8 cellular contexts compared by ENCODE assay signal in genomic region chr6:69867075-69867911, GRCh38. TPM values are rescaled to one million over a fixed set of nuclear protein-coding genes. Genes with fewer than 3 reads are reported as not detected.
DNase-seq lines count a peak whose midpoint lies in the region; ATAC-seq and TF ChIP-seq lines count a peak whose summit lies in the region.

No MANE protein-coding gene starts in this region.

- ATAC-seq in GM18511 (IDR thresholded peaks at IDR 0.05; ENCODE audit: unreplicated experiment) (peak; percentile 60), HG03025 (IDR thresholded peaks at IDR 0.05; ENCODE audit: low FRiP score, unreplicated experiment) (peak; percentile 80)
- ATAC-seq in naive thymus-derived CD8-positive, alpha-beta T cell, result peak; percentile 77 to 82

- H3K4me1 ChIP-seq in esophagus (ENCODE audit: control insufficient read depth in 2 of 2, insufficient read depth in 2 of 2, low read length in 1 of 2), result peaks cover 3 to 6% of the 10 kb centered on the region in 2 donors

- H3K4me3 Mint-ChIP-seq in naive thymus-derived CD8-positive, alpha-beta T cell, result peak overlapping the region; percentile 82 to 98 (median 90)
- peak overlapping the region; percentile 88 for H3K4me3 Mint-ChIP-seq in stimulated activated naive CD8-positive, alpha-beta T cell treated with anti-CD3 and anti-CD28 coated beads, Interleukin-15, Interleukin-2, amounts not matched to agents 100 ng/mL and 50 ng/mL, for 24 hours

- no peaks in the 10 kb centered on the region for H3K27me3 ChIP-seq in esophagus (ENCODE audit: control insufficient read depth in 1 of 2, insufficient read depth in 2 of 2, low read length in 2 of 2)

- H3K27ac ChIP-seq in 22Rv1, result no peak overlapping the region
- no peak overlapping the region for H3K27ac ChIP-seq in esophagus (ENCODE audit: low read depth in 2 of 2, low read length in 1 of 2)

- peak; percentile 57 for TF ChIP-seq CTCF in 22Rv1 (IDR thresholded peaks at IDR 0.05)

- peaks cover 0 to 1% (median 0%) of the 10 kb centered on the region in 3 donors for H3K36me3 Mint-ChIP-seq in naive thymus-derived CD8-positive, alpha-beta T cell
- H3K36me3 Mint-ChIP-seq in stimulated activated naive CD8-positive, alpha-beta T cell treated with anti-CD3 and anti-CD28 coated beads, Interleukin-15, Interleukin-2, amounts not matched to agents 100 ng/mL and 50 ng/mL, for 24 hours (ENCODE audit: low read depth), result no peaks in the 10 kb centered on the region

- H3K27ac Mint-ChIP-seq in naive thymus-derived CD8-positive, alpha-beta T cell, result peak overlapping the region in 9 of 10 donors; percentile 1 to 88 (median 74)
- H3K27ac Mint-ChIP-seq in stimulated activated naive CD8-positive, alpha-beta T cell treated with anti-CD3 and anti-CD28 coated beads, Interleukin-15, Interleukin-2, amounts not matched to agents 100 ng/mL and 50 ng/mL, for 24 hours, result peak overlapping the region; percentile 89

- peak; percentile 52 for DNase-seq in NCI-H526 treated with DMSO at 0.1 percent for 48 hours (lab: John Stamatoyannopoulos, UW)
- peak; percentile 69 for DNase-seq in activated CD8-positive, alpha-beta memory T cell treated with anti-CD3 and anti-CD28 coated beads, Interleukin-2, amount 50 U/mL, for 4 hours
- peak; percentile 42 to 79 (median 60) for DNase-seq in naive thymus-derived CD8-positive, alpha-beta T cell

- H3K36me3 ChIP-seq in esophagus (ENCODE audit: control insufficient read depth in 2 of 2, insufficient read depth in 2 of 2, low read length in 1 of 2), result no peaks in the 10 kb centered on the region

- WGBS in esophagus, 2 donors, result 1% methylated on average over 72 to 82 of the region's 82 CpGs

- no peaks in the 10 kb centered on the region for H3K9me3 ChIP-seq in esophagus (ENCODE audit: control insufficient read depth in 2 of 2, insufficient read depth in 1 of 2, low read depth in 1 of 2, low read length in 1 of 2)

- peaks cover 10 to 28% (median 17%) of the 10 kb centered on the region in 5 donors for H3K27me3 Mint-ChIP-seq in naive thymus-derived CD8-positive, alpha-beta T cell
- peaks cover 46% of the 10 kb centered on the region for H3K27me3 Mint-ChIP-seq in stimulated activated naive CD8-positive, alpha-beta T cell treated with anti-CD3 and anti-CD28 coated beads, Interleukin-15, Interleukin-2, amounts not matched to agents 100 ng/mL and 50 ng/mL, for 24 hours

- peak overlapping the region; percentile 53 to 67 for H3K4me3 ChIP-seq in esophagus (ENCODE audit: low read depth in 1 of 2, low read length in 2 of 2)

- H3K9me3 Mint-ChIP-seq in naive thymus-derived CD8-positive, alpha-beta T cell, result no peaks in the 10 kb centered on the region
- H3K9me3 Mint-ChIP-seq in stimulated activated naive CD8-positive, alpha-beta T cell treated with anti-CD3 and anti-CD28 coated beads, Interleukin-15, Interleukin-2, amounts not matched to agents 100 ng/mL and 50 ng/mL, for 24 hours, result no peaks in the 10 kb centered on the region

- POLR2A ChIA-PET in naive thymus-derived CD8-positive, alpha-beta T cell (lab: Charles Lee), result interaction anchor here (1.0 to 2.1 kb wide), 4 partner anchors 14 to 71 kb away, joined by 3 to 15 read pairs (median 6); partner anchors contain the start of gene LMBRD1

- H3K4me1 Mint-ChIP-seq in naive thymus-derived CD8-positive, alpha-beta T cell, result peaks cover 5 to 39% (median 19%) of the 10 kb centered on the region in 4 donors
- H3K4me1 Mint-ChIP-seq in stimulated activated naive CD8-positive, alpha-beta T cell treated with anti-CD3 and anti-CD28 coated beads, Interleukin-15, Interleukin-2, amounts not matched to agents 100 ng/mL and 50 ng/mL, for 24 hours (ENCODE audit: low read depth), result peaks cover 37% of the 10 kb centered on the region

RNA-seq across cellular contexts. Expression of gene COL19A1, which starts 0.9 kb away (rescaled TPM):
- polyA plus RNA-seq in esophagus, result under 1 TPM; 0.02 to 0.04 TPM
- total RNA-seq in naive thymus-derived CD8-positive, alpha-beta T cell, result 1 to 10 TPM; 1.8 to 2.1 TPM
- under 1 TPM in 2 of 3 donors, not detected in 1; 0.02 to 0.05 TPM for polyA plus RNA-seq in naive thymus-derived CD8-positive, alpha-beta T cell
